Comparison of ENCODE assay signal across 39 cellular contexts in the genomic region with DNA sequence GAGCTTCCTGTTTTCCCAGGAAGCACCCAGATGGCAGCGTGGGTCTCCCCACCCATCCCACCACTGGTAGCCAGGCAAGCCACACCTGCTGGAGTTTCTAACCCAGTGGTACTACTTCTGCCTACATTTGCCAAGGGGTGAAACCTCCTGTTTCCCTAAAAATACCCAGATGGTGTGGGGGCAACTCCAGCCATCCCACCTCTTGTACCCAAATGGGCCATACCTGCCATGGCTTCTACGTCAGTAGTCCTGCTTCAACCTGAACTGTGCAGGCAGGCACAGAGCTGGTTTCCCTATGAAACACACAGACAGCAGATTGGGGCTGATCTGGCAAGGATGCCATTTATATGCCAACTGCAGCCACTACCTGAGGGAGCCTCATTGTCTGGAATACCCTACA.
"Had no signal": no experiment of that assay in that cellular context is flagged by ENCODE, and none has a peak within 500 bp of the region (broad histone marks: within the 10 kb centered on the region; RNA-seq: fewer than 3 reads in every experiment).

No MANE protein-coding gene starts in this region.

- FAIRE-seq: astrocyte, bronchial epithelial cell had no signal

- H3K27ac Mint-ChIP-seq: activated naive CD4-positive, alpha-beta T cell treated with anti-CD3 and anti-CD28 coated beads for 36 hours; activated naive CD4-positive, alpha-beta T cell treated with anti-CD3 and anti-CD28 coated beads, Interleukin-2, amount 10 ng/mL, durations not matched to agents 7 days and 5 days; activated naive CD4-positive, alpha-beta T cell treated with anti-CD3 and anti-CD28 coated beads, Interleukin-2, amount 50 U/mL, for 24 hours; activated naive CD4-positive, alpha-beta T cell treated with anti-CD3 and anti-CD28 coated beads, Interleukin-2, amount 50 U/mL, for 72 hours; activated naive CD8-positive, alpha-beta T cell; activated naive CD8-positive, alpha-beta T cell treated with anti-CD3 and anti-CD28 coated beads for 36 hours; activated naive CD8-positive, alpha-beta T cell treated with anti-CD3 and anti-CD28 coated beads, Interleukin-2, amount 10 ng/mL, durations not matched to agents 7 days and 5 days; activated naive CD8-positive, alpha-beta T cell treated with anti-CD3 and anti-CD28 coated beads, Interleukin-2, amount 50 U/mL, for 24 hours; activated T-cell treated with anti-CD3 and anti-CD28 coated beads, Interleukin-2, amount 50 U/mL, for 24 hours; activated T-cell treated with anti-CD3 and anti-CD28 coated beads, Interleukin-2, amount 50 U/mL, for 72 hours; activated T-helper 17 cell treated with anti-CD3 and anti-CD28 coated beads, Interleukin-2, amount 50 U/mL, for 72 hours; activated T-helper 2 cell treated with anti-CD3 and anti-CD28 coated beads, Interferon-gamma antibody, Interleukin-2, Interleukin-4, amounts not matched to agents 10 μg/mL and 5 μg/mL and 100 μg/mL, durations not matched to agents 14 hours and 24 hours and 36 hours; brain had no signal

- H3K36me3 ChIP-seq: adrenal gland, ascending aorta, brain microvascular endothelial cell, breast epithelium, cardiac muscle cell had no signal

- H3K4me1 ChIP-seq: adrenal gland, ascending aorta, body of pancreas, breast epithelium had no signal

- H3K27ac ChIP-seq: adrenal gland, ascending aorta, body of pancreas, brain microvascular endothelial cell, breast epithelium, cardiac muscle cell had no signal

- H3K27me3 Mint-ChIP-seq: activated naive CD4-positive, alpha-beta T cell treated with anti-CD3 and anti-CD28 coated beads, Interleukin-2, amount 10 ng/mL, durations not matched to agents 7 days and 5 days; activated naive CD4-positive, alpha-beta T cell treated with anti-CD3 and anti-CD28 coated beads, Interleukin-2, amount 50 U/mL, for 24 hours; activated naive CD8-positive, alpha-beta T cell; activated naive CD8-positive, alpha-beta T cell treated with anti-CD3 and anti-CD28 coated beads for 36 hours; activated naive CD8-positive, alpha-beta T cell treated with anti-CD3 and anti-CD28 coated beads, Interleukin-2, amount 10 ng/mL, durations not matched to agents 7 days and 5 days; activated naive CD8-positive, alpha-beta T cell treated with anti-CD3 and anti-CD28 coated beads, Interleukin-2, amount 50 U/mL, for 24 hours; activated T-cell treated with anti-CD3 and anti-CD28 coated beads, Interleukin-2, amount 50 U/mL, for 24 hours; activated T-helper 17 cell treated with anti-CD3 and anti-CD28 coated beads, Interleukin-2, amount 50 U/mL, for 72 hours; central memory CD8-positive, alpha-beta T cell had no signal

- H3K9me3 ChIP-seq: adrenal gland, ascending aorta, body of pancreas, breast epithelium had no signal

- H3K9me3 Mint-ChIP-seq: activated naive CD4-positive, alpha-beta T cell treated with anti-CD3 and anti-CD28 coated beads, Interleukin-2, amount 50 U/mL, for 24 hours; activated naive CD8-positive, alpha-beta T cell treated with anti-CD3 and anti-CD28 coated beads, Interleukin-2, amount 50 U/mL, for 24 hours had no signal

- DNase-seq: activated effector memory CD4-positive, alpha-beta T cell treated with anti-CD3 and anti-CD28 coated beads, Interleukin-2, amount 50 U/mL, for 16 hours; activated effector memory CD4-positive, alpha-beta T cell treated with Interleukin-2 at 50 U/mL for 16 hours; activated gamma-delta T cell; activated gamma-delta T cell treated with Interleukin-2 at 50 U/mL for 16 hours; activated naive CD4-positive, alpha-beta T cell; activated naive CD4-positive, alpha-beta T cell treated with anti-CD3 and anti-CD28 coated beads for 36 hours; activated naive CD4-positive, alpha-beta T cell treated with anti-CD3 and anti-CD28 coated beads, Interleukin-2, amount 10 ng/mL, durations not matched to agents 7 days and 5 days; activated naive CD4-positive, alpha-beta T cell treated with anti-CD3 and anti-CD28 coated beads, Interleukin-2, amount 50 U/mL, for 16 hours; activated naive CD4-positive, alpha-beta T cell treated with Interleukin-2 at 50 U/mL for 16 hours; activated naive CD8-positive, alpha-beta T cell treated with anti-CD3 and anti-CD28 coated beads for 36 hours; activated naive CD8-positive, alpha-beta T cell treated with anti-CD3 and anti-CD28 coated beads, Interleukin-2, amount 10 ng/mL, durations not matched to agents 7 days and 5 days; activated naive CD8-positive, alpha-beta T cell treated with anti-CD3 and anti-CD28 coated beads, Interleukin-2, amount 50 U/mL, for 24 hours; activated T-cell treated with anti-CD3 and anti-CD28 coated beads, Interleukin-2, amount 50 U/mL, for 1 hour; activated T-cell treated with anti-CD3 and anti-CD28 coated beads, Interleukin-2, amount 50 U/mL, for 24 hours; activated T-cell treated with anti-CD3 and anti-CD28 coated beads, Interleukin-2, amount 50 U/mL, for 4 hours; activated T-cell treated with anti-CD3 and anti-CD28 coated beads, Interleukin-2, amount 50 U/mL, for 48 hours; activated T-cell treated with anti-CD3 and anti-CD28 coated beads, Interleukin-2, amount 50 U/mL, for 72 hours; adrenal gland; amniotic stem cell; amygdala; anterior cingulate cortex; aorta; body of pancreas; brain microvascular endothelial cell; caudate nucleus; central memory CD4-positive, alpha-beta T cell; cerebellar nuclear complex had no signal

- H3K27me3 ChIP-seq: adrenal gland, ascending aorta, body of pancreas, brain microvascular endothelial cell, breast epithelium, cardiac muscle cell had no signal

- H3K4me1 Mint-ChIP-seq: activated naive CD4-positive, alpha-beta T cell treated with anti-CD3 and anti-CD28 coated beads, Interleukin-2, amount 10 ng/mL, durations not matched to agents 7 days and 5 days; activated naive CD4-positive, alpha-beta T cell treated with anti-CD3 and anti-CD28 coated beads, Interleukin-2, amount 50 U/mL, for 24 hours; activated naive CD8-positive, alpha-beta T cell treated with anti-CD3 and anti-CD28 coated beads for 36 hours; activated naive CD8-positive, alpha-beta T cell treated with anti-CD3 and anti-CD28 coated beads, Interleukin-2, amount 10 ng/mL, durations not matched to agents 7 days and 5 days; activated naive CD8-positive, alpha-beta T cell treated with anti-CD3 and anti-CD28 coated beads, Interleukin-2, amount 50 U/mL, for 24 hours; activated T-helper 17 cell treated with anti-CD3 and anti-CD28 coated beads, Interleukin-2, amount 50 U/mL, for 72 hours; central memory CD8-positive, alpha-beta T cell had no signal

- ATAC-seq: activated naive CD4-positive, alpha-beta T cell treated with anti-CD3 and anti-CD28 coated beads, Interleukin-2, amount 50 U/mL, for 72 hours; activated naive CD8-positive, alpha-beta T cell treated with anti-CD3 and anti-CD28 coated beads, Interleukin-2, amount 50 U/mL, for 24 hours; activated T-cell treated with anti-CD3 and anti-CD28 coated beads, Interleukin-2, amount 50 U/mL, for 4 hours; activated T-cell treated with anti-CD3 and anti-CD28 coated beads, Interleukin-2, amount 50 U/mL, for 72 hours; activated T-helper 17 cell treated with anti-CD3 and anti-CD28 coated beads, Interleukin-2, amount 50 U/mL, for 72 hours; body of pancreas had no signal

- H3K36me3 Mint-ChIP-seq: activated naive CD4-positive, alpha-beta T cell treated with anti-CD3 and anti-CD28 coated beads, Interleukin-2, amount 10 ng/mL, durations not matched to agents 7 days and 5 days; activated naive CD4-positive, alpha-beta T cell treated with anti-CD3 and anti-CD28 coated beads, Interleukin-2, amount 50 U/mL, for 24 hours; activated naive CD4-positive, alpha-beta T cell treated with anti-CD3 and anti-CD28 coated beads, Interleukin-2, amount 50 U/mL, for 72 hours; activated naive CD8-positive, alpha-beta T cell; activated naive CD8-positive, alpha-beta T cell treated with anti-CD3 and anti-CD28 coated beads for 36 hours; activated naive CD8-positive, alpha-beta T cell treated with anti-CD3 and anti-CD28 coated beads, Interleukin-2, amount 10 ng/mL, durations not matched to agents 7 days and 5 days had no signal

- H3K4me3 ChIP-seq: adrenal gland, ascending aorta, body of pancreas, breast epithelium, cardiac muscle cell had no signal

- H3K4me3 Mint-ChIP-seq: activated naive CD4-positive, alpha-beta T cell treated with anti-CD3 and anti-CD28 coated beads for 36 hours; activated naive CD4-positive, alpha-beta T cell treated with anti-CD3 and anti-CD28 coated beads, Interleukin-2, amount 10 ng/mL, durations not matched to agents 7 days and 5 days; activated naive CD4-positive, alpha-beta T cell treated with anti-CD3 and anti-CD28 coated beads, Interleukin-2, amount 50 U/mL, for 24 hours; activated naive CD8-positive, alpha-beta T cell; activated naive CD8-positive, alpha-beta T cell treated with anti-CD3 and anti-CD28 coated beads for 36 hours; activated naive CD8-positive, alpha-beta T cell treated with anti-CD3 and anti-CD28 coated beads, Interleukin-2, amount 10 ng/mL, durations not matched to agents 7 days and 5 days; activated naive CD8-positive, alpha-beta T cell treated with anti-CD3 and anti-CD28 coated beads, Interleukin-2, amount 50 U/mL, for 24 hours; activated T-cell treated with anti-CD3 and anti-CD28 coated beads, Interleukin-2, amount 50 U/mL, for 24 hours; activated T-cell treated with anti-CD3 and anti-CD28 coated beads, Interleukin-2, amount 50 U/mL, for 4 hours; activated T-cell treated with anti-CD3 and anti-CD28 coated beads, Interleukin-2, amount 50 U/mL, for 72 hours; activated T-helper 17 cell treated with anti-CD3 and anti-CD28 coated beads, Interleukin-2, amount 50 U/mL, for 72 hours; brain; central memory CD8-positive, alpha-beta T cell had no signal
